In genomic region chr5:14153071-14153864, GRCh38 we compare ENCODE assay signal across 1 cellular context.
TF ChIP-seq lines count a peak whose summit lies in the region.

No MANE protein-coding gene starts in this region.

TF ChIP-seq in endothelial cell of umbilical vein, 7 proteins besides CTCF, POLR2A, EP300 and RAD21:
- TF ChIP-seq MAX (IDR thresholded peaks at IDR 0.05; ENCODE audit: insufficient read depth, insufficient read length) (no peak), MYC (IDR thresholded peaks at IDR 0.05; ENCODE audit: low read depth, low read length) (no peak), FOS (IDR thresholded peaks at IDR 0.05; ENCODE audit: borderline replicate concordance, insufficient read depth, low read length) (no peak), GATA2 (IDR thresholded peaks at IDR 0.05; ENCODE audit: insufficient read depth, insufficient read length, low read depth, low read length) (no peak), JUN (IDR thresholded peaks at IDR 0.05; ENCODE audit: borderline replicate concordance, insufficient read depth, insufficient read length, low read depth) (no peak), EZH2 (IDR thresholded peaks at IDR 0.05; ENCODE audit: borderline replicate concordance, low read depth, low read length, severe bottlenecking) (no peak), POLR2AphosphoS5 (IDR thresholded peaks at IDR 0.05; ENCODE audit: insufficient read depth, low read depth, low read length) (no peak)
